ENCODE assay signal across 8 cellular contexts in genomic region chr19:3575260-3575741, GRCh38. TPM values are rescaled to one million over a fixed set of nuclear protein-coding genes. Genes with fewer than 3 reads are reported as not detected.
DNase-seq lines count a peak whose midpoint lies in the region; ATAC-seq and TF ChIP-seq lines count a peak whose summit lies in the region.

No MANE protein-coding gene starts in this region.

- H3K4me1 Mint-ChIP-seq in Calu3 (ENCODE audit: low read depth, unreplicated experiment), result no peaks in the 10 kb centered on the region
- H3K4me1 Mint-ChIP-seq in WTC11, result peaks cover 21% of the 10 kb centered on the region

- H3K9me3 Mint-ChIP-seq in Calu3 (ENCODE audit: low read depth, unreplicated experiment), result no peaks in the 10 kb centered on the region
- H3K9me3 Mint-ChIP-seq in WTC11, result no peaks in the 10 kb centered on the region

- H3K27me3 Mint-ChIP-seq in Calu3 (ENCODE audit: unreplicated experiment), result no peaks in the 10 kb centered on the region
- peaks cover 10% of the 10 kb centered on the region for H3K27me3 Mint-ChIP-seq in WTC11 (ENCODE audit: low read depth)

- peaks cover 45% of the 10 kb centered on the region for H3K36me3 Mint-ChIP-seq in Calu3 (ENCODE audit: insufficient read depth, unreplicated experiment)
- peaks cover 8% of the 10 kb centered on the region for H3K36me3 Mint-ChIP-seq in WTC11

- no TSS peak for BruUV-seq in Calu3 (replicated peaks; lab: Mats Ljungman, UMichigan)

- peak; percentile 49 for DNase-seq in Calu3
- peak; percentile 41 for DNase-seq in HT-29 (ENCODE audit: low spot score)
- peak; percentile 76 for DNase-seq in WTC11 (ENCODE audit: low spot score)
- DNase-seq in islet precursor cell, result peak; percentile 89
- no peak for DNase-seq in NCI-H2107 treated with DMSO at 0.1 percent for 48 hours (lab: John Stamatoyannopoulos, UW; ENCODE audit: unreplicated experiment)
- no peak for DNase-seq in mesenteric fat pad (ENCODE audit: low spot score)

- no peak for TF ChIP-seq CTCF in Calu3 (IDR thresholded peaks at IDR 0.05; ENCODE audit: unreplicated experiment)
- TF ChIP-seq CTCF in WTC11 (IDR thresholded peaks at IDR 0.05), result peak; percentile 37; the same call in 1 of the 2 replicates

- H3K27ac Mint-ChIP-seq in Calu3 (ENCODE audit: unreplicated experiment) (no peak overlapping the region), WTC11 (peak overlapping the region; percentile 68; the same call in 1 of the 2 replicates)

- POLR2A ChIA-PET in WTC11 (lab: Charles Lee), result interaction anchor here (0.8 kb wide), 1 partner anchor 20 kb away, joined by 3 read pairs; no protein-coding TSS in a partner anchor

- H3K4me3 Mint-ChIP-seq in Calu3 (ENCODE audit: low read depth, unreplicated experiment) (no peak overlapping the region), WTC11 (peak overlapping the region; percentile 62)

- no peak for ATAC-seq in WTC11
- no peak for ATAC-seq in GM18868 (IDR thresholded peaks at IDR 0.05; ENCODE audit: unreplicated experiment)
- ATAC-seq in GM19467 (IDR thresholded peaks at IDR 0.05; ENCODE audit: unreplicated experiment), result no peak

- intact Hi-C loops in Calu3 (cut with micrococcal nuclease; ENCODE audit: unreplicated experiment), result no loop called here

- CTCF ChIA-PET in Calu3 (lab: Charles Lee) (interaction anchor here (0.5 kb wide), 1 partner anchor 30 kb away, joined by 6 read pairs; no protein-coding TSS in a partner anchor), WTC11 (lab: Charles Lee) (interaction anchor here (0.6 to 6.5 kb wide), 21 partner anchors 10 to 305 kb away, joined by 3 to 115 read pairs (median 4); partner anchors contain the start of genes FZR1, GIPC3 and TEKTIP1)

TF ChIP-seq in WTC11, 78 proteins besides CTCF, POLR2A, EP300 and RAD21:
- TF ChIP-seq ELF4 (CRISPR knock-in tag; IDR thresholded peaks at IDR 0.05; ENCODE audit: low read depth), result no peak
- TF ChIP-seq GTF2I (CRISPR knock-in tag; conservative IDR thresholded peaks at IDR 0.05), result peak; percentile 94
- TF ChIP-seq ZNF121 (CRISPR knock-in tag; IDR thresholded peaks at IDR 0.05), result 0 out of 2 replicates have a peak, but pooled peaks have one; percentile 61
- no peak for TF ChIP-seq SOX15 (CRISPR knock-in tag; IDR thresholded peaks at IDR 0.05)

RNA-seq across cellular contexts. Expression of gene HMG20B, which starts 2.6 kb away (rescaled TPM):
- total RNA-seq in Calu3 (2022) (58.1 and 58.4 TPM in 2 replicates), WTC11 (2021) (115 to 132 TPM (median 121 TPM) in 3 replicates), mesenteric fat pad (55.1 TPM)
- total RNA-seq in HT-29 (2014; rRNA removed; shearing (Covaris generic)), result 120 and 152 TPM in 2 replicates

RNA-seq across cellular contexts. Expression of gene GIPC3, which starts 10.0 kb away (rescaled TPM):
- total RNA-seq in Calu3 (2022) (not detected in 2 replicates), WTC11 (2021) (1.0 to 2.3 TPM (median 1.6 TPM) in 3 replicates), mesenteric fat pad (1.8 TPM)
- not detected in 2 replicates for total RNA-seq in HT-29 (2014; rRNA removed; shearing (Covaris generic))

RNA-seq across cellular contexts. Expression of gene MFSD12, which starts 17.9 kb away (rescaled TPM):
- total RNA-seq in Calu3 (2022), result 95.2 and 105 TPM in 2 replicates
- 177 and 185 TPM in 2 replicates for total RNA-seq in HT-29 (2014; rRNA removed; shearing (Covaris generic))
- total RNA-seq in WTC11 (2021), result 59.9 to 75.4 TPM (median 71.0 TPM) in 3 replicates
- 63.1 TPM for total RNA-seq in mesenteric fat pad

RNA-seq across cellular contexts. Expression of gene TBXA2R, which starts 31.4 kb away (rescaled TPM):
- total RNA-seq in Calu3 (2022), result 0.20 and 0.24 TPM in 2 replicates
- not detected in 2 replicates for total RNA-seq in HT-29 (2014; rRNA removed; shearing (Covaris generic))
- total RNA-seq in WTC11 (2021), result 1.0 to 1.4 TPM (median 1.3 TPM) in 3 replicates
- 5.4 TPM for total RNA-seq in mesenteric fat pad

RNA-seq across cellular contexts. Expression of gene TEKTIP1, which starts 36.3 kb away (rescaled TPM):
- total RNA-seq in Calu3 (2022) (1.4 and 2.7 TPM in 2 replicates), WTC11 (2021) (3.3 to 6.3 TPM (median 4.7 TPM) in 3 replicates), mesenteric fat pad (0.51 TPM)
- total RNA-seq in HT-29 (2014; rRNA removed; shearing (Covaris generic)), result not detected in 2 replicates

Comparison
In these comparisons a context has a peak if more than half of its experiments do, and no peak if none do; other contexts are left out.
1. DNase-seq: peak in Calu3 (single experiment), HT-29 (single experiment), WTC11 (single experiment) and islet precursor cell (single experiment); none in NCI-H2107 treated with DMSO at 0.1 percent for 48 hours (single experiment) and mesenteric fat pad (single experiment).